In genomic region chr10:75137533-75138438, GRCh38 we compare ENCODE assay signal across 9 cellular contexts. TPM values are rescaled to one million over a fixed set of nuclear protein-coding genes. Genes with fewer than 3 reads are reported as not detected.
A peak's percentile ranks its signal among the peaks of the same experiment; 100 is the strongest.
DNase-seq lines count a peak whose midpoint lies in the region; ATAC-seq and TF ChIP-seq lines count a peak whose summit lies in the region.
"Had no signal": no experiment of that assay in that cellular context is flagged by ENCODE, and none has a peak within 500 bp of the region (broad histone marks: within the 10 kb centered on the region; RNA-seq: fewer than 3 reads in every experiment).

No MANE protein-coding gene starts in this region.

- peaks cover 4% of the 10 kb centered on the region for H3K9me3 Mint-ChIP-seq in activated naive CD8-positive, alpha-beta T cell treated with anti-CD3 and anti-CD28 coated beads for 36 hours
- peaks cover 0 to 7% (median 0%) of the 10 kb centered on the region in 9 donors for H3K9me3 Mint-ChIP-seq in naive thymus-derived CD8-positive, alpha-beta T cell

- no peak for TF ChIP-seq CTCF in body of pancreas (IDR thresholded peaks at IDR 0.05)

- H3K4me3 Mint-ChIP-seq in activated naive CD8-positive, alpha-beta T cell treated with anti-CD3 and anti-CD28 coated beads for 36 hours = no peak overlapping the region
- peak overlapping the region in 1 of 10 donors; percentile 7 for H3K4me3 Mint-ChIP-seq in naive thymus-derived CD8-positive, alpha-beta T cell

- no peaks in the 10 kb centered on the region for H3K27me3 Mint-ChIP-seq in activated naive CD8-positive, alpha-beta T cell treated with anti-CD3 and anti-CD28 coated beads for 36 hours
- H3K27me3 Mint-ChIP-seq in naive thymus-derived CD8-positive, alpha-beta T cell = no peaks in the 10 kb centered on the region
- H3K27me3 Mint-ChIP-seq: IgD-negative memory B cell had no signal

- H3K27ac Mint-ChIP-seq in activated naive CD8-positive, alpha-beta T cell treated with anti-CD3 and anti-CD28 coated beads for 36 hours = peak overlapping the region; percentile 78
- H3K27ac Mint-ChIP-seq in naive thymus-derived CD8-positive, alpha-beta T cell = peak overlapping the region in 9 of 10 donors; percentile 8 to 89 (median 30)

- peaks cover 23% of the 10 kb centered on the region for H3K4me1 ChIP-seq in body of pancreas

- WGBS in body of pancreas, 2 donors = 39 to 51% methylated on average over 3 of the region's 3 CpGs

- peaks cover 19% of the 10 kb centered on the region for H3K36me3 Mint-ChIP-seq in activated naive CD8-positive, alpha-beta T cell treated with anti-CD3 and anti-CD28 coated beads for 36 hours
- peaks cover 3 to 9% (median 5%) of the 10 kb centered on the region in 3 donors for H3K36me3 Mint-ChIP-seq in naive thymus-derived CD8-positive, alpha-beta T cell

- no peak overlapping the region for H3K4me3 ChIP-seq in body of pancreas

- POLR2A ChIA-PET in naive thymus-derived CD8-positive, alpha-beta T cell (lab: Charles Lee) = interaction anchor here (0.5 to 1.6 kb wide), 2 partner anchors 27 to 356 kb away, joined by 3 read pairs; no protein-coding TSS in a partner anchor

- no peaks in the 10 kb centered on the region for H3K9me3 ChIP-seq in body of pancreas

- H3K4me1 Mint-ChIP-seq in activated naive CD8-positive, alpha-beta T cell treated with anti-CD3 and anti-CD28 coated beads for 36 hours = peaks cover 32% of the 10 kb centered on the region
- H3K4me1 Mint-ChIP-seq in naive thymus-derived CD8-positive, alpha-beta T cell = peaks cover 22 to 50% (median 45%) of the 10 kb centered on the region in 4 donors

- no peaks in the 10 kb centered on the region for H3K27me3 ChIP-seq in body of pancreas

- intact Hi-C loops in body of pancreas (cut with DNase I) = no loop called here

- TF ChIP-seq POLR2A in body of pancreas (IDR thresholded peaks at IDR 0.05) = no peak

- ATAC-seq in naive thymus-derived CD8-positive, alpha-beta T cell = peak in 1 of 2 donors; percentile 38
- ATAC-seq in HG02642 (IDR thresholded peaks at IDR 0.05; ENCODE audit: poor library complexity, unreplicated experiment) (no peak), body of pancreas (no peak), HG02798 (IDR thresholded peaks at IDR 0.05; ENCODE audit: poor library complexity, unreplicated experiment) (no peak)

- H3K27ac ChIP-seq in body of pancreas = no peak overlapping the region

- peak; percentile 49 for DNase-seq in GM03348 (ENCODE audit: low spot score)
- peak; percentile 38 for DNase-seq in HS-5 (ENCODE audit: low read depth)
- DNase-seq in activated naive CD8-positive, alpha-beta T cell treated with anti-CD3 and anti-CD28 coated beads for 36 hours = peak; percentile 29
- no peak for DNase-seq in naive thymus-derived CD8-positive, alpha-beta T cell
- DNase-seq in body of pancreas = no peak
- DNase-seq in hippocampal formation (lab: John Stamatoyannopoulos, UW) = no peak

- H3K36me3 ChIP-seq in body of pancreas (replicated peaks in 1 of 2; ENCODE audit: insufficient read depth in 1 of 2, low read depth in 2 of 2) = no peaks in the 10 kb centered on the region

RNA-seq across cellular contexts. Expression of gene SAMD8, which starts 26.3 kb away (rescaled TPM):
- total RNA-seq in activated naive CD8-positive, alpha-beta T cell treated with anti-CD3 and anti-CD28 coated beads for 36 hours = 10 to 100 TPM; 15.9 to 17.3 TPM
- total RNA-seq in naive thymus-derived CD8-positive, alpha-beta T cell = 10 to 100 TPM; 23.4 to 23.9 TPM
- polyA plus RNA-seq in naive thymus-derived CD8-positive, alpha-beta T cell = 10 to 100 TPM in 1 of 3 donors, 1 to 10 TPM in 2; 6.3 to 10.6 (median 6.4) TPM
- total RNA-seq in body of pancreas = 10 to 100 TPM; 16.1 to 18.5 TPM

Comparison
In these comparisons a context has a peak if more than half of its experiments do, and no peak if none do; other contexts are left out.
1. DNase-seq: peak in GM03348 (single experiment), HS-5 (single experiment) and activated naive CD8-positive, alpha-beta T cell treated with anti-CD3 and anti-CD28 coated beads for 36 hours (single experiment); none in naive thymus-derived CD8-positive, alpha-beta T cell (0 of 10), body of pancreas (0 of 4) and hippocampal formation (0 of 2).